Comparison of ENCODE assay signal across 7 cellular contexts in the genomic region with DNA sequence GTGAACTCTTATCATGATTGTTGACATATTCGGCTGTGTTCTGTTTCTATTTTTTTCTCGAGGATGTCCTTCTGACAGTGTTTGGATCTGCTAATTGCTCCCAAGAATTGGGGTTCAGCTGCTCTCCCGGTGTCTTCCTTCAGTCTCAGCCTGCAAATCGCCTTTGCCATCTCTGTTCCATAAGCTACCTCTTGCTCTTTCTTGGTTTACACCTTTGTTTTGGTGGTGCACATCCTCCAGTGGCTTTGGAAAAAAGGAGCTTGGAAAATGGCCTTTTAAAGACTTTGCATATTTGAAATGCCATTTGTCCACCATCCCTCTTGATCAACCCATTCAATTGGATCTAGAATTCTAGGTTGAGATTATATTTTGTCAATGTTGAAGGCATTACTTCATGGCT.
"Had no signal": no experiment of that assay in that cellular context is flagged by ENCODE, and none has a peak within 500 bp of the region (broad histone marks: within the 10 kb centered on the region; RNA-seq: fewer than 3 reads in every experiment).

No MANE protein-coding gene starts in this region.

- H3K27ac ChIP-seq: HL-60 had no signal

- DNase-seq: H9, HCEC 1CT, HFFc6, KBM-7 had no signal

- H3K4me2 ChIP-seq: GM23338 had no signal

- H3K4me3 ChIP-seq: GM23338 had no signal

- ATAC-seq: GM23338, HepG2 had no signal

- H2AFZ ChIP-seq: GM23338 had no signal
